In genomic region chr10:6163364-6164270, GRCh38 we compare ENCODE assay signal across 1 cellular context.
TF ChIP-seq lines count a peak whose summit lies in the region.

No MANE protein-coding gene starts in this region.

TF ChIP-seq in GM12878, 131 proteins besides CTCF, POLR2A, EP300 and RAD21 (continued from another document and continues in another):
- TF ChIP-seq BCLAF1 (IDR thresholded peaks at IDR 0.05) (peak; percentile 74; the same call in 1 of the 2 replicates), REST (IDR thresholded peaks at IDR 0.05; ENCODE audit: low read depth, low read length) (no peak), IKZF2 (IDR thresholded peaks at IDR 0.05) (no peak), ATF2 (IDR thresholded peaks at IDR 0.05; ENCODE audit: low read length) (no peak), RUNX3 (IDR thresholded peaks at IDR 0.05; ENCODE audit: low read length) (0 out of 2 replicates have a peak, but pooled peaks have one; percentile 32), SIN3A (IDR thresholded peaks at IDR 0.05; ENCODE audit: low read depth, low read length) (no peak; the same call in 1 of the 2 replicates), POLR2AphosphoS2 (IDR thresholded peaks at IDR 0.05; ENCODE audit: low read depth, low read length) (peak; percentile 74; the same call in 1 of the 2 replicates), MEF2A (IDR thresholded peaks at IDR 0.05; ENCODE audit: insufficient read depth, low read depth, low read length) (peak; percentile 44; the same call in 1 of the 2 replicates), TAF1 (IDR thresholded peaks at IDR 0.05; ENCODE audit: borderline replicate concordance, low read depth, low read length) (peak; percentile 78), CREB1 (IDR thresholded peaks at IDR 0.05; ENCODE audit: low read depth) (peak; percentile 58; the same call in 1 of the 2 replicates), USF2 (IDR thresholded peaks at IDR 0.05; ENCODE audit: borderline replicate concordance, low read depth, low read length) (peak; percentile 46), ZBTB11 (CRISPR knock-in tag; IDR thresholded peaks at IDR 0.05) (no peak), ZNF384 (IDR thresholded peaks at IDR 0.05; ENCODE audit: borderline replicate concordance, low read depth, low read length) (no peak), MXI1 (IDR thresholded peaks at IDR 0.05; ENCODE audit: low read depth, low read length) (peak; percentile 95), IKZF1 (conservative IDR thresholded peaks at IDR 0.05) (peak; percentile 80), ZBTB40 (IDR thresholded peaks at IDR 0.05; ENCODE audit: borderline replicate concordance) (no peak), MLLT1 (IDR thresholded peaks at IDR 0.05) (no peak), NR2C2 (IDR thresholded peaks at IDR 0.05; ENCODE audit: borderline replicate concordance, control insufficient read depth, insufficient read length, low read depth) (no peak), TARDBP (IDR thresholded peaks at IDR 0.05; ENCODE audit: borderline replicate concordance) (no peak), E4F1 (IDR thresholded peaks at IDR 0.05; ENCODE audit: borderline replicate concordance, partially characterized antibody) (peak; percentile 73), CHD2 (IDR thresholded peaks at IDR 0.05; ENCODE audit: borderline replicate concordance, low read depth, low read length) (0 out of 2 replicates have a peak, but pooled peaks have one; percentile 32), NRF1 (conservative IDR thresholded peaks at IDR 0.05; ENCODE audit: low read depth, low read length) (no peak), SIX5 (IDR thresholded peaks at IDR 0.05; ENCODE audit: low read depth, low read length, severe bottlenecking) (peak; percentile 14), YY1 (IDR thresholded peaks at IDR 0.05; ENCODE audit: low read depth, low read length) (peak; percentile 73; the same call in 1 of the 2 replicates), ZNF622 (IDR thresholded peaks at IDR 0.05) (no peak), TCF3 (IDR thresholded peaks at IDR 0.05; ENCODE audit: borderline replicate concordance, insufficient read depth, low read depth, low read length) (peak; percentile 98), HCFC1 (IDR thresholded peaks at IDR 0.05; ENCODE audit: low read length) (peak; percentile 53; the same call in 1 of the 2 replicates)
